Comparison of ENCODE assay signal across 13 cellular contexts in genomic region chr2:121377676-121378075, GRCh38.
DNase-seq lines count a peak whose midpoint lies in the region; ATAC-seq lines count a peak whose summit lies in the region.
"Had no signal": no experiment of that assay in that cellular context is flagged by ENCODE, and none has a peak within 500 bp of the region (broad histone marks: within the 10 kb centered on the region; RNA-seq: fewer than 3 reads in every experiment).

No MANE protein-coding gene starts in this region.

- H3K27ac Mint-ChIP-seq in activated naive CD8-positive, alpha-beta T cell: peak overlapping the region; percentile 28
- no peak overlapping the region for H3K27ac Mint-ChIP-seq in activated naive CD8-positive, alpha-beta T cell treated with anti-CD3 and anti-CD28 coated beads for 36 hours

- H3K27ac ChIP-seq in substantia nigra (ENCODE audit: low read depth, low read length, poor library complexity, severe bottlenecking): peak overlapping the region; percentile 60
- H3K27ac ChIP-seq: foreskin keratinocyte had no signal

- no peak for ATAC-seq in GM19467 (IDR thresholded peaks at IDR 0.05; ENCODE audit: unreplicated experiment)
- ATAC-seq in HG03378 (IDR thresholded peaks at IDR 0.05; ENCODE audit: unreplicated experiment): no peak
- ATAC-seq: foreskin keratinocyte, K562 had no signal

- no peaks in the 10 kb centered on the region for H3K27me3 Mint-ChIP-seq in activated naive CD8-positive, alpha-beta T cell
- no peaks in the 10 kb centered on the region for H3K27me3 Mint-ChIP-seq in activated naive CD8-positive, alpha-beta T cell treated with anti-CD3 and anti-CD28 coated beads for 36 hours

- H3K9me3 Mint-ChIP-seq in activated naive CD8-positive, alpha-beta T cell (ENCODE audit: low read depth): no peaks in the 10 kb centered on the region
- H3K9me3 Mint-ChIP-seq in activated naive CD8-positive, alpha-beta T cell treated with anti-CD3 and anti-CD28 coated beads for 36 hours: no peaks in the 10 kb centered on the region

- no peak overlapping the region for H3K4me3 Mint-ChIP-seq in activated naive CD8-positive, alpha-beta T cell
- no peak overlapping the region for H3K4me3 Mint-ChIP-seq in activated naive CD8-positive, alpha-beta T cell treated with anti-CD3 and anti-CD28 coated beads for 36 hours

- H3K4me1 Mint-ChIP-seq in activated naive CD8-positive, alpha-beta T cell (ENCODE audit: low read depth): no peaks in the 10 kb centered on the region
- peaks cover 3% of the 10 kb centered on the region for H3K4me1 Mint-ChIP-seq in activated naive CD8-positive, alpha-beta T cell treated with anti-CD3 and anti-CD28 coated beads for 36 hours

- peaks cover 24% of the 10 kb centered on the region for H3K36me3 Mint-ChIP-seq in activated naive CD8-positive, alpha-beta T cell
- H3K36me3 Mint-ChIP-seq in activated naive CD8-positive, alpha-beta T cell treated with anti-CD3 and anti-CD28 coated beads for 36 hours: peaks cover 25% of the 10 kb centered on the region

- DNase-seq in activated naive CD8-positive, alpha-beta T cell treated with anti-CD3 and anti-CD28 coated beads for 36 hours: no peak
- DNase-seq in astrocyte of the hippocampus (ENCODE audit: low read depth, low spot score): peak; percentile 66
- peak; percentile 58 for DNase-seq in inferior parietal cortex (ENCODE audit: extremely low spot score)
- DNase-seq in substantia nigra (lab: John Stamatoyannopoulos, UW): peak in 1 of 49 donors; percentile 20
- DNase-seq in hepatic stellate cell (ENCODE audit: low spot score): no peak
- DNase-seq: ACHN; activated naive CD4-positive, alpha-beta T cell; effector memory CD4-positive, alpha-beta T cell; foreskin keratinocyte had no signal

Comparison
In these comparisons a context has a peak if more than half of its experiments do, and no peak if none do; other contexts are left out.
1. DNase-seq: peak in astrocyte of the hippocampus (single experiment) and inferior parietal cortex (single experiment); none in activated naive CD8-positive, alpha-beta T cell treated with anti-CD3 and anti-CD28 coated beads for 36 hours (single experiment) and hepatic stellate cell (single experiment).